Comparison of ENCODE assay signal across 1 cellular context in the genomic region with DNA sequence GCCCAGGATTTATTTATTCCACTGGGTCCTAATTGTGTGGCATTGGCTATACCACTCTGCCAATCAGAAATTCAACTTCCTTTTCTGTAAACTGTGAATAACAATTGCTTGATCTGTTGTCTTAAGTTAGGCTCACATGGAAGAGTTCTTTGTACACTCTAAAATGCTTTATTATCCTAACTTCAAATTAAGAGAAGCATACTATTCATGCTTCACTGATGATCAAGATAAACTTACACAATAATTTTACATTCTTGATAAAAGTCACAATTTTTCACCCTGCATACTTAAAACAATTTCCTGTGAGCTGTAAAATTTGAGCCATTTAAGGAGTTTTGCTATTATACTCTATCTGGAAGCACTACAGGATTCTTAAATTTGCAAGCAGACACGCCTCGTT.
TF ChIP-seq lines count a peak whose summit lies in the region.

No MANE protein-coding gene starts in this region.

TF ChIP-seq in IMR-90, 13 proteins besides CTCF, POLR2A, EP300 and RAD21 (continued from another document):
- TF ChIP-seq ELK1 (IDR thresholded peaks at IDR 0.05; ENCODE audit: borderline replicate concordance, low read depth, low read length) (no peak), NFE2L2 (IDR thresholded peaks at IDR 0.05; ENCODE audit: low read depth, low read length) (no peak)
